8 cellular contexts compared by ENCODE assay signal in the genomic region with DNA sequence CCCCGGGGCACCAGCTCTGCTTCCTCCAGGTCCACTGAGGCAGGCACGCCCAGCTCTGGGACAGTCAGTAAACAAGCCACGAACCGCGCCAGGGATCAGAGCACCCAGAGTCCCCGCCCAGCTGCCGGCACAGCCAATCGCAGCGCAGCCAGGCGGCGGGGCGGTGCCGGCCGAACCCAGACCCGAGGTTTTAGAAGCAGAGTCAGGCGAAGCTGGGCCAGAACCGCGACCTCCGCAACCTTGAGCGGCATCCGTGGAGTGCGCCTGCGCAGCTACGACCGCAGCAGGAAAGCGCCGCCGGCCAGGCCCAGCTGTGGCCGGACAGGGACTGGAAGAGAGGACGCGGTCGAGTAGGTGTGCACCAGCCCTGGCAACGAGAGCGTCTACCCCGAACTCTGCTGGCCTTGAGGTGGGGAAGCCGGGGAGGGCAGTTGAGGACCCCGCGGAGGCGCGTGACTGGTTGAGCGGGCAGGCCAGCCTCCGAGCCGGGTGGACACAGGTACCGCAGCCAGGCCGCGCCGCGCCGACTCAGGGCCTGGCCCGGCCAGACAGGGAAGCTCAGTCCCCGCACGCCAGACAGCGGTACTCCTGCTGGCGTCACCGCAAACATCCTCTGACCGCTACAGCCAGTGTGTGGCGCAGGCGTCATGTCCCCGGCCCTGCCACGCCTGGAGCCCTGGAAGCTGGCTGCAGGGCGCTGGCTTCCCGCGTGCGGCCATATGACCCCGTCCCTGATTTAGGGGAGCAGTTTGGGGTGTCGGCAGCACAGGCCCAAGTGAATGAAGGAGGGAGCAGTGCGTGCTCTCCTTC. TPM values are rescaled to one million over a fixed set of nuclear protein-coding genes. Genes with fewer than 3 reads are reported as not detected.
DNase-seq lines count a peak whose midpoint lies in the region; ATAC-seq lines count a peak whose summit lies in the region.

A gene (plus strand): TSS at position 220 of the 810 bp plus-strand sequence. CDS start 1,485 bp downstream, outside the sequence.

- peak within 1 kb of the TSS; percentile 92 for H3K27ac ChIP-seq in layer of hippocampus (ENCODE audit: low read depth, low read length)

- no peaks in the 10 kb centered on the region for H3K27me3 ChIP-seq in layer of hippocampus (ENCODE audit: control insufficient read depth, insufficient read depth, low read length)

- ATAC-seq in GM18909 (IDR thresholded peaks at IDR 0.05; ENCODE audit: poor library complexity, unreplicated experiment) (peak; percentile 68), GM19023 (IDR thresholded peaks at IDR 0.05; ENCODE audit: unreplicated experiment) (no peak)

- DNase-seq in NCI-H2227 (lab: John Stamatoyannopoulos, UW; ENCODE audit: unreplicated experiment): peak; percentile 59
- DNase-seq in activated CD4-positive, alpha-beta T cell treated with anti-CD3 and anti-CD28 coated beads, Interleukin-2, amount 50 U/mL, for 1 hour: peak; percentile 53
- peak; percentile 77 to 88 for DNase-seq in dermis microvascular lymphatic vessel endothelial cell (ENCODE audit: low read depth in 2 of 2)
- DNase-seq in stimulated activated CD4-positive, alpha-beta T cell treated with anti-CD3 and anti-CD28 coated beads, Interleukin-12 subunit alpha, Interleukin-12 subunit beta, amount 100 ng/mL, for 48 hours (ENCODE audit: low read depth in 2 of 3, low spot score in 1 of 3): peak; percentile 20 to 36 (median 34)
- no peak for DNase-seq in NCI-H1436 treated with DMSO at 0.1 percent for 48 hours (lab: John Stamatoyannopoulos, UW)

RNA-seq across cellular contexts. Expression of the gene that starts here (rescaled TPM):
- total RNA-seq in dermis microvascular lymphatic vessel endothelial cell: 243 and 496 TPM in 2 replicates
